In the genomic region with DNA sequence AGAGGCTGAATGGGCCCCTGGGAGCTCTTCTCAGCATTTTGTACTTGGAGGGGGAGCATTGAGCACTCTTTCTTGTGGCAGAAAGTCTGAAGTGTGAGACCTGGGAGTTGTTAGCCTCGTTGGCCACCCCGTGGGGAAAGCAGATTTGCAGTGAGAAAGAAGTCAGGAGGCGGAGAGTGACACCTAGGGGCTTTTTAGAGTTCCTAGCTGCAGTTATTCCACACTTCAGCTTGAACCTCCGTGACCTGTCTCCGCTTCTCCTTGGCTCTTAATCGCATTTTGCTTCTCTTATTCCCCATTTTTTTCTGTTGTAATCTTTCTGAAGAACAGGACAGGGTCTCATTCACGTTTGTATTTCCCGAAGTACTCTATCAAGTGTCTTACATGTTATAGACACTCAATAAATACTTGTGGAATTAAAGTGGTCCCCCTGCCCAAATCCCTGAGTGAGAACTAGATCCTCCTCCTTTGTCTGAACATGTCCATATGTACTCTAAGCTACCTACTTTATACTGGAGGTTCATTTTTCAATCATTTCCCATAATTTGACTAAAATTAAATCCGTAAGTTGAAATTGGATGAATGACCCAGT, we compare ENCODE assay signal across 8 cellular contexts. TPM values are rescaled to one million over a fixed set of nuclear protein-coding genes. Genes with fewer than 3 reads are reported as not detected.
DNase-seq lines count a peak whose midpoint lies in the region; ATAC-seq and TF ChIP-seq lines count a peak whose summit lies in the region.

No MANE protein-coding gene starts in this region.

- ATAC-seq in CD8-positive, alpha-beta T cell = peak; percentile 90
- ATAC-seq in HG03159 (IDR thresholded peaks at IDR 0.05; ENCODE audit: unreplicated experiment) (peak; percentile 93), left lobe of liver (peak; percentile 100)

- no peak overlapping the region for H3K27ac ChIP-seq in CD8-positive, alpha-beta T cell (ENCODE audit: low read depth, low read length)

- H3K4me1 Mint-ChIP-seq in CD8-positive, alpha-beta T cell (ENCODE audit: low read depth) = peaks cover 23% of the 10 kb centered on the region

- H3K4me1 ChIP-seq in CD8-positive, alpha-beta T cell (ENCODE audit: insufficient read depth, low read length) = peaks cover 6% of the 10 kb centered on the region

- intact Hi-C loops in CD8-positive, alpha-beta T cell (cut with DNase I, micrococcal nuclease) = loop anchor here (1.0 to 10.0 kb wide), 6 partner anchors 96 to 384 kb away; partner anchors contain the start of gene SERBP1 (in 1 of the 2)

- H3K4me3 ChIP-seq in CD8-positive, alpha-beta T cell (ENCODE audit: low read depth, low read length) = no peak overlapping the region
- H3K4me3 ChIP-seq in choroid plexus epithelial cell (ENCODE audit: low read depth, low read length) = no peak overlapping the region

- H3K36me3 ChIP-seq in CD8-positive, alpha-beta T cell (ENCODE audit: insufficient read depth, low read length) = no peaks in the 10 kb centered on the region

- POLR2A ChIA-PET in CD8-positive, alpha-beta T cell (lab: Charles Lee) = interaction anchor here (0.9 to 1.7 kb wide), 7 partner anchors 21 to 384 kb away, joined by 3 to 6 read pairs (median 4); partner anchors contain the start of gene SLC35D1

- H3K27me3 ChIP-seq in CD8-positive, alpha-beta T cell (ENCODE audit: insufficient read depth, low read length) = no peaks in the 10 kb centered on the region

- H3K9me3 Mint-ChIP-seq in CD8-positive, alpha-beta T cell = no peaks in the 10 kb centered on the region

- no peaks in the 10 kb centered on the region for H3K36me3 Mint-ChIP-seq in CD8-positive, alpha-beta T cell

- CTCF ChIA-PET in CD8-positive, alpha-beta T cell (lab: Charles Lee) = interaction anchor here (0.6 to 11.5 kb wide), 72 partner anchors 8 to 874 kb away, joined by 3 to 234 read pairs (median 6); partner anchors contain the start of genes C1orf141, DNAI4, IL23R and MIER1

- H3K27me3 Mint-ChIP-seq in CD8-positive, alpha-beta T cell (ENCODE audit: low read depth) = peaks cover 7% of the 10 kb centered on the region

- no peak overlapping the region for H3K27ac Mint-ChIP-seq in CD8-positive, alpha-beta T cell

- peak; percentile 85 for TF ChIP-seq CTCF in CD8-positive, alpha-beta T cell (IDR thresholded peaks at IDR 0.05)
- peak; percentile 96 for TF ChIP-seq CTCF in choroid plexus epithelial cell (conservative IDR thresholded peaks at IDR 0.05; ENCODE audit: low read depth, low read length)

- H3K4me3 Mint-ChIP-seq in CD8-positive, alpha-beta T cell = no peak overlapping the region

- DNase-seq in CD8-positive, alpha-beta T cell = peak; percentile 16 to 78 (median 60)
- peak; percentile 32 for DNase-seq in GM19238 (ENCODE audit: insufficient read length, low spot score)
- peak; percentile 68 for DNase-seq in NCI-H2227 (lab: John Stamatoyannopoulos, UW; ENCODE audit: unreplicated experiment)
- DNase-seq in activated CD4-positive, alpha-beta T cell treated with anti-CD3 and anti-CD28 coated beads for 1 hour = peak; percentile 43
- peak; percentile 94 for DNase-seq in choroid plexus epithelial cell (ENCODE audit: low read depth)
- DNase-seq in left lobe of liver (ENCODE audit: low spot score) = peak; percentile 65
- DNase-seq in stimulated activated CD8-positive, alpha-beta memory T cell treated with anti-CD3 and anti-CD28 coated beads, Interleukin-12 subunit alpha, Interleukin-12 subunit beta, amount 100 ng/mL, for 4 hours (ENCODE audit: low read depth) = peak; percentile 21

- H3K9me3 ChIP-seq in CD8-positive, alpha-beta T cell (ENCODE audit: low read length) = no peaks in the 10 kb centered on the region

RNA-seq across cellular contexts. Expression of gene C1orf141, which starts 14.5 kb away (rescaled TPM):
- total RNA-seq in CD8-positive, alpha-beta T cell = not detected
- not detected for total RNA-seq in left lobe of liver

RNA-seq across cellular contexts. Expression of gene IL23R, which starts 17.0 kb away (rescaled TPM):
- total RNA-seq in CD8-positive, alpha-beta T cell = under 1 TPM in 1 of 2 experiments, not detected in 1; 0.11 TPM
- 0.10 TPM for total RNA-seq in left lobe of liver

Comparison
In these comparisons a context has a peak if more than half of its experiments do, and no peak if none do; other contexts are left out.
1. DNase-seq: peak in every context shown above with its lines; median percentile 94 in choroid plexus epithelial cell; 68 in NCI-H2227; 65 in left lobe of liver; 60 in CD8-positive, alpha-beta T cell; 43 in activated CD4-positive, alpha-beta T cell treated with anti-CD3 and anti-CD28 coated beads for 1 hour; 32 in GM19238; 21 in stimulated activated CD8-positive, alpha-beta memory T cell treated with anti-CD3 and anti-CD28 coated beads, Interleukin-12 subunit alpha, Interleukin-12 subunit beta, amount 100 ng/mL, for 4 hours.